ENCODE assay signal across 10 cellular contexts in the genomic region with DNA sequence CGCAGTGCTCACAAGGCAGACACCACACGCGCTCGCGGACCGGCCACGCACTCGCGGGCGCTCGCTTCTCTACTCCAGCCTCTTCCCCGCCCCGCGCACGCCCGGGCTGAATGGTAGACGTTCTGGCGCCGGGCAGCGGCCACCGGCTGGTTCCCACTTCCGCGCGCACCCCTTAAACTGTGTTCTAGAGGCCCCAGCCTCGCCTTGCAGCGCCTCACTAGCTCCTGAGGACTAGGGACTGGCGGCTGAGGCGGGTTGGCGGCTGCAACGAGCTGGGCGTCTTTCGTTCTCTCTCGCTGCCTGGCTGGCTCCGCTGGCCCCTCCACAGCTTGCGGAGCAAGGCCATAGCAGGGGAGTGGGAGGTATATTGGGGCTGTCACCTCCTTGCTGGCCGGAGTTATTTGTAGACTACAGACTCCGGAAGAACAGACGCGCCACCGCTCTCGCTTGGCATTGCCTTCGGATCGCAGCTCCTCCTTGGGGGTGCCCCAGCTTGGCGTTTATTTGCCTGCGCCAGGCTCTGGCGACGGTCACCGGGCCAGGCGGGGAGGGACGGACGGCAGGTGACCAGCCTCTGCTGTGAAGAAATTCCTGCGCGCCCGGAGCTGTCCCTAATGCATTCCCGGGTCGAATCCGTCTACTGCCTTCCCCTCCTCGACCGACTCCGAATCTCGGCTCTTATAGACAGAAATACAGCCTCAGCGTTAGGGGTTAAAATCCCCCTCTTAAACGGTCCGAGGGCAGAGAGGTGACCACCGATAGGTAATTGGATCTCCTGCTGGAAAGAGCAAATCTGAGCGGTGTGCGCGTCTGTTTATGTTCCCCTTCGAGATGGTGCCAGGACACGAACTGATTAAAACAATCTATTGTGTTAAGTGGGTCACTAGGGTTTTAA. TPM values are rescaled to one million over a fixed set of nuclear protein-coding genes. Genes with fewer than 3 reads are reported as not detected.
A peak's percentile ranks its signal among the peaks of the same experiment; 100 is the strongest.
DNase-seq lines count a peak whose midpoint lies in the region; ATAC-seq and TF ChIP-seq lines count a peak whose summit lies in the region.
"Had no signal": no experiment of that assay in that cellular context is flagged by ENCODE, and none has a peak within 500 bp of the region (broad histone marks: within the 10 kb centered on the region; RNA-seq: fewer than 3 reads in every experiment).

No MANE protein-coding gene starts in this region.

- WGBS in GM23248 (ENCODE audit: low coverage in 1 of 2, low lambda C conversion rate in 2 of 2, missing lambda C conversion rate in 2 of 2), 2 experiments, result 0 to 2% methylated on average over 50 to 70 of the region's 70 CpGs

- peak; percentile 61 for ATAC-seq in sciatic nerve
- ATAC-seq in GM21423 (IDR thresholded peaks at IDR 0.05; ENCODE audit: unreplicated experiment), result no peak
- no peak for ATAC-seq in HG03108 (IDR thresholded peaks at IDR 0.05; ENCODE audit: unreplicated experiment)

- H3K9me2 ChIP-seq in GM23248 (ENCODE audit: insufficient read depth), result no peaks in the 10 kb centered on the region

- H3K79me2 ChIP-seq in GM23248 (ENCODE audit: insufficient read depth), result peaks cover 62% of the 10 kb centered on the region

- H3K4me3 ChIP-seq in GM23248 (peak overlapping the region; percentile 93), WERI-Rb-1 (ENCODE audit: low read depth, low read length) (peak overlapping the region; percentile 55)

- in situ Hi-C loops in GM23248 (cut with MboI), result loop anchor here (5.0 kb wide), 1 partner anchor 47 kb away; no protein-coding TSS in a partner anchor

- peak overlapping the region; percentile 96 for H3K9ac ChIP-seq in GM23248

- peaks cover 37% of the 10 kb centered on the region for H3K4me1 ChIP-seq in GM23248 (ENCODE audit: insufficient read depth)

- H3K36me3 ChIP-seq in GM23248 (ENCODE audit: low read depth), result peaks cover 31% of the 10 kb centered on the region
- H3K36me3 ChIP-seq in WERI-Rb-1, result no peaks in the 10 kb centered on the region

- H3K9me3 ChIP-seq in GM23248 (ENCODE audit: low read depth) (no peaks in the 10 kb centered on the region), WERI-Rb-1 (ENCODE audit: severe bottlenecking) (peaks cover 5% of the 10 kb centered on the region)

- H3K27ac ChIP-seq in GM23248 (peak overlapping the region; percentile 84), WERI-Rb-1 (no peak overlapping the region)
- H3K27ac ChIP-seq: epithelial cell of prostate had no signal

- intact Hi-C loops in head of caudate nucleus (cut with DNase I), result no loop called here
- intact Hi-C loops in sciatic nerve (cut with DNase I), result no loop called here

- H3K27me3 ChIP-seq in GM23248 (replicated peaks; ENCODE audit: insufficient read depth), result no peaks in the 10 kb centered on the region
- peaks cover 24% of the 10 kb centered on the region for H3K27me3 ChIP-seq in WERI-Rb-1 (ENCODE audit: insufficient read depth, low read depth, severe bottlenecking)

- peak; percentile 75 for DNase-seq in GM23248
- DNase-seq in WERI-Rb-1, result peak; percentile 14
- DNase-seq in head of caudate nucleus, result peak in 28 of 42 donors; percentile 2 to 66 (median 23)
- no peak for DNase-seq in sciatic nerve (ENCODE audit: low spot score)
- DNase-seq in mesenteric fat pad (ENCODE audit: low spot score), result no peak
- DNase-seq in kidney glomerular epithelial cell (lab: John Stamatoyannopoulos, UW), result no peak

- peaks cover 77% of the 10 kb centered on the region for H3F3A ChIP-seq in GM23248 (ENCODE audit: insufficient read depth)

- H4K20me1 ChIP-seq in GM23248 (ENCODE audit: insufficient read depth), result no peaks in the 10 kb centered on the region

- TF ChIP-seq CTCF in WERI-Rb-1 (IDR thresholded peaks at IDR 0.05; ENCODE audit: low read depth, low read length), result no peak

- peak overlapping the region; percentile 90 for H3K4me2 ChIP-seq in GM23248 (ENCODE audit: unreplicated experiment)

- H2AFZ ChIP-seq in GM23248, result no peak overlapping the region

RNA-seq across cellular contexts. Expression of gene GREM1, which starts 1.3 kb away (rescaled TPM):
- total RNA-seq in GM23248 (2014; rRNA removed; shearing (Covaris generic)), result 935 and 1,005 TPM in 2 replicates
- 575 and 584 TPM in 2 replicates for polyA plus RNA-seq in GM23248 (2016; fragmentation: Nextera tagmentation; extraction: Ambion mirVana)
- total RNA-seq in sciatic nerve, result 4.6 TPM
- 435 TPM for total RNA-seq in mesenteric fat pad
- total RNA-seq: HT1080 had no signal

Comparison
In these comparisons a context has a peak if more than half of its experiments do, and no peak if none do; other contexts are left out.
1. DNase-seq: peak in GM23248 (single experiment), WERI-Rb-1 (single experiment) and head of caudate nucleus (28 of 42); none in sciatic nerve (single experiment), mesenteric fat pad (single experiment) and kidney glomerular epithelial cell (single experiment).
2. RNA of gene GREM1, which starts 1.3 kb away (total RNA-seq): 935 to 1,005 TPM in GM23248 and 435 TPM in mesenteric fat pad (single experiment); 4.6 TPM in sciatic nerve (single experiment); every median in the first group is over 10 times any median in the second.